Comparison of ENCODE assay signal across 8 cellular contexts in genomic region chr14:32896979-32897723, GRCh38. TPM values are rescaled to one million over a fixed set of nuclear protein-coding genes. Genes with fewer than 3 reads are reported as not detected.
DNase-seq lines count a peak whose midpoint lies in the region; ATAC-seq and TF ChIP-seq lines count a peak whose summit lies in the region.

No MANE protein-coding gene starts in this region.

- TF ChIP-seq CTCF in glutamatergic neuron (IDR thresholded peaks at IDR 0.05; ENCODE audit: partially characterized antibody, unreplicated experiment): no peak

- H3K4me3 ChIP-seq in CD8-positive, alpha-beta memory T cell (ENCODE audit: low read length): no peak overlapping the region
- peak overlapping the region; percentile 62 to 71 for H3K4me3 ChIP-seq in duodenal mucosa (ENCODE audit: low read depth in 1 of 2, low read length in 2 of 2)

- peaks cover 3 to 8% (median 4%) of the 10 kb centered on the region in 3 donors for H3K4me1 Mint-ChIP-seq in CD8-positive, alpha-beta memory T cell
- peaks cover 0 to 8% (median 5%) of the 10 kb centered on the region in 4 donors for H3K4me1 Mint-ChIP-seq in naive thymus-derived CD8-positive, alpha-beta T cell
- no peaks in the 10 kb centered on the region for H3K4me1 Mint-ChIP-seq in glutamatergic neuron (ENCODE audit: low read depth, unreplicated experiment)

- peaks cover 0 to 3% (median under 1%) of the 10 kb centered on the region in 5 donors for H3K9me3 Mint-ChIP-seq in CD8-positive, alpha-beta memory T cell
- H3K9me3 Mint-ChIP-seq in naive thymus-derived CD8-positive, alpha-beta T cell: peaks cover 0 to 5% (median 0%) of the 10 kb centered on the region in 9 donors
- no peaks in the 10 kb centered on the region for H3K9me3 Mint-ChIP-seq in glutamatergic neuron (ENCODE audit: unreplicated experiment)

- CTCF ChIA-PET in CD8-positive, alpha-beta memory T cell (lab: Charles Lee): no interaction called here

- peak overlapping the region in 3 of 8 donors; percentile 19 to 53 (median 31) for H3K27ac Mint-ChIP-seq in CD8-positive, alpha-beta memory T cell
- H3K27ac Mint-ChIP-seq in naive thymus-derived CD8-positive, alpha-beta T cell: no peak overlapping the region
- H3K27ac Mint-ChIP-seq in glutamatergic neuron (ENCODE audit: unreplicated experiment): no peak overlapping the region

- no peaks in the 10 kb centered on the region for H3K9me3 ChIP-seq in CD8-positive, alpha-beta memory T cell (ENCODE audit: low read length)
- no peaks in the 10 kb centered on the region for H3K9me3 ChIP-seq in duodenal mucosa (ENCODE audit: control insufficient read depth in 1 of 2, low read length in 2 of 2)

- no peaks in the 10 kb centered on the region for H3K36me3 Mint-ChIP-seq in CD8-positive, alpha-beta memory T cell
- no peaks in the 10 kb centered on the region for H3K36me3 Mint-ChIP-seq in naive thymus-derived CD8-positive, alpha-beta T cell
- no peaks in the 10 kb centered on the region for H3K36me3 Mint-ChIP-seq in glutamatergic neuron (ENCODE audit: unreplicated experiment)

- H3K27me3 Mint-ChIP-seq in CD8-positive, alpha-beta memory T cell: no peaks in the 10 kb centered on the region
- no peaks in the 10 kb centered on the region for H3K27me3 Mint-ChIP-seq in naive thymus-derived CD8-positive, alpha-beta T cell
- no peaks in the 10 kb centered on the region for H3K27me3 Mint-ChIP-seq in glutamatergic neuron (ENCODE audit: unreplicated experiment)

- no peak for ATAC-seq in naive thymus-derived CD8-positive, alpha-beta T cell

- no peaks in the 10 kb centered on the region for H3K27me3 ChIP-seq in CD8-positive, alpha-beta memory T cell (ENCODE audit: insufficient read depth, low read length, poor library complexity, severe bottlenecking)
- no peaks in the 10 kb centered on the region for H3K27me3 ChIP-seq in duodenal mucosa (ENCODE audit: control insufficient read depth in 1 of 2, insufficient read depth in 2 of 2, low read length in 2 of 2)

- H3K36me3 ChIP-seq in CD8-positive, alpha-beta memory T cell (ENCODE audit: insufficient read depth, low read length): no peaks in the 10 kb centered on the region
- H3K36me3 ChIP-seq in duodenal mucosa (ENCODE audit: control insufficient read depth in 1 of 2, insufficient read depth in 2 of 2, low read length in 2 of 2): no peaks in the 10 kb centered on the region

- no peak overlapping the region for H3K27ac ChIP-seq in CD8-positive, alpha-beta memory T cell (ENCODE audit: low read depth, low read length)
- no peak overlapping the region for H3K27ac ChIP-seq in duodenal mucosa (ENCODE audit: low read depth, low read length)

- DNase-seq in CD8-positive, alpha-beta memory T cell: no peak
- peak; percentile 20 for DNase-seq in NCI-H460 (ENCODE audit: extremely low read depth, low read depth)
- DNase-seq in naive thymus-derived CD8-positive, alpha-beta T cell: no peak
- DNase-seq in glutamatergic neuron: no peak
- DNase-seq in NCI-H1436 (lab: John Stamatoyannopoulos, UW): no peak
- no peak for DNase-seq in HUDEP-2 (lab: John Stamatoyannopoulos, UW; ENCODE audit: unreplicated experiment in 76 of 76)
- no peak for DNase-seq in activated CD4-positive, alpha-beta T cell treated with anti-CD3 and anti-CD28 coated beads for 4 hours

- peak overlapping the region; percentile 24 to 45 for H3K9ac ChIP-seq in duodenal mucosa (ENCODE audit: low read depth in 1 of 2, low read length in 2 of 2)

- POLR2A ChIA-PET in CD8-positive, alpha-beta memory T cell (lab: Charles Lee): no interaction called here
- POLR2A ChIA-PET in naive thymus-derived CD8-positive, alpha-beta T cell (lab: Charles Lee): no interaction called here

- H3K4me3 Mint-ChIP-seq in CD8-positive, alpha-beta memory T cell: peak overlapping the region in 5 of 7 donors; percentile 16 to 66 (median 33)
- peak overlapping the region in 9 of 10 donors; percentile 2 to 69 (median 38) for H3K4me3 Mint-ChIP-seq in naive thymus-derived CD8-positive, alpha-beta T cell
- no peak overlapping the region for H3K4me3 Mint-ChIP-seq in glutamatergic neuron (ENCODE audit: unreplicated experiment)

- H3K4me1 ChIP-seq in CD8-positive, alpha-beta memory T cell (ENCODE audit: insufficient read depth, low read length): no peaks in the 10 kb centered on the region
- no peaks in the 10 kb centered on the region for H3K4me1 ChIP-seq in duodenal mucosa (ENCODE audit: control insufficient read depth in 1 of 2, insufficient read depth in 2 of 2, low read length in 2 of 2)

RNA-seq across cellular contexts. Expression of gene NPAS3, which starts 41.5 kb away (rescaled TPM):
- total RNA-seq in CD8-positive, alpha-beta memory T cell: not detected
- polyA plus RNA-seq in CD8-positive, alpha-beta memory T cell: not detected
- total RNA-seq in NCI-H460 (2014; rRNA removed; shearing (Covaris generic)): 0.62 TPM in 1 of 2 replicates, not detected in the other
- polyA plus RNA-seq in NCI-H460 (2014; cell fraction: nucleus; rRNA removed): 0.11 TPM in 1 of 2 replicates, not detected in the other
- not detected for total RNA-seq in naive thymus-derived CD8-positive, alpha-beta T cell
- polyA plus RNA-seq in naive thymus-derived CD8-positive, alpha-beta T cell: not detected
- total RNA-seq in glutamatergic neuron (ENCODE audit: unreplicated experiment): 2.4 TPM
